ENCODE assay signal across 10 cellular contexts in genomic region chr12:116693259-116694227, GRCh38. TPM values are rescaled to one million over a fixed set of nuclear protein-coding genes. Genes with fewer than 3 reads are reported as not detected.
DNase-seq lines count a peak whose midpoint lies in the region; ATAC-seq and TF ChIP-seq lines count a peak whose summit lies in the region.
"Had no signal": no experiment of that assay in that cellular context is flagged by ENCODE, and none has a peak within 500 bp of the region (broad histone marks: within the 10 kb centered on the region; RNA-seq: fewer than 3 reads in every experiment).

No MANE protein-coding gene starts in this region.

- H3K4me1 ChIP-seq in testis, result peaks cover 6% of the 10 kb centered on the region

- 22 to 23% methylated on average over 33 to 34 of the region's 34 CpGs for WGBS in testis, 2 donors

- H3K36me3 Mint-ChIP-seq in T-helper 17 cell (ENCODE audit: low read depth), result peaks cover 8% of the 10 kb centered on the region
- H3K36me3 Mint-ChIP-seq: immature natural killer cell had no signal

- H3K4me1 Mint-ChIP-seq in T-helper 17 cell, result peaks cover 11% of the 10 kb centered on the region

- no peak overlapping the region for H3K27ac Mint-ChIP-seq in T-helper 17 cell
- H3K27ac Mint-ChIP-seq: activated T-helper 2 cell treated with anti-CD3 and anti-CD28 coated beads, Interferon-gamma antibody, Interleukin-2, Interleukin-4, amounts not matched to agents 10 μg/mL and 5 μg/mL and 100 μg/mL, durations not matched to agents 14 hours and 24 hours and 36 hours; immature natural killer cell had no signal

- TF ChIP-seq POLR2A in testis (IDR thresholded peaks at IDR 0.05), result no peak

- peak; percentile 57 for DNase-seq in DMS53 (lab: John Stamatoyannopoulos, UW)
- no peak for DNase-seq in DMS53 treated with DMSO at 0.1 percent for 48 hours (lab: John Stamatoyannopoulos, UW; ENCODE audit: unreplicated experiment)
- no peak for DNase-seq in T-helper 17 cell
- DNase-seq in testis, result peak; percentile 29
- DNase-seq: immature natural killer cell had no signal

- H3K9me3 ChIP-seq in T-helper 17 cell (ENCODE audit: control insufficient read depth, low read length, poor library complexity, severe bottlenecking) (no peaks in the 10 kb centered on the region), iPS-18c (ENCODE audit: control insufficient read depth, insufficient read depth, low read length) (no peaks in the 10 kb centered on the region), testis (no peaks in the 10 kb centered on the region)

- no peaks in the 10 kb centered on the region for H3K36me3 ChIP-seq in testis (ENCODE audit: low read depth, missing control alignments)

- H3K4me3 ChIP-seq in iPS-18c (ENCODE audit: insufficient read depth, low read depth, low read length) (peak overlapping the region; percentile 46; the same call in 1 of the 2 replicates), testis (no peak overlapping the region)

- ATAC-seq in T-helper 17 cell (no peak), HG03378 (IDR thresholded peaks at IDR 0.05; ENCODE audit: unreplicated experiment) (no peak), HG02852 (IDR thresholded peaks at IDR 0.05; ENCODE audit: unreplicated experiment) (no peak), HG03521 (IDR thresholded peaks at IDR 0.05; ENCODE audit: unreplicated experiment) (no peak)

- H3K27me3 ChIP-seq in testis, result no peaks in the 10 kb centered on the region

- H3K27me3 Mint-ChIP-seq in T-helper 17 cell, result peaks cover 55% of the 10 kb centered on the region

- H3K4me3 Mint-ChIP-seq in T-helper 17 cell, result peak overlapping the region; percentile 73

- intact Hi-C loops in testis (cut with DNase I; ENCODE audit: low total_unique reads), result no loop called here

- TF ChIP-seq CTCF in testis (IDR thresholded peaks at IDR 0.05), result no peak

- no peak overlapping the region for H3K27ac ChIP-seq in testis

RNA-seq across cellular contexts. Expression of gene SPRING1, which starts 44.3 kb away (rescaled TPM):
- total RNA-seq in T-helper 17 cell (10 to 100 TPM; 17.2 to 18.5 TPM), testis (10 to 100 TPM; 23.4 to 25.5 TPM)
- polyA plus RNA-seq in testis (ENCODE audit: insufficient read depth, low read depth, low replicate concordance), result 25.1 TPM

RNA-seq across cellular contexts. Expression of gene RNFT2, which starts 44.6 kb away (rescaled TPM):
- 1 to 10 TPM; 4.9 to 5.7 TPM for total RNA-seq in T-helper 17 cell
- 1 to 10 TPM; 6.8 to 9.0 TPM for total RNA-seq in testis
- 11.7 TPM for polyA plus RNA-seq in testis (ENCODE audit: insufficient read depth, low read depth, low replicate concordance)

Comparison
In these comparisons a context has a peak if more than half of its experiments do, and no peak if none do; other contexts are left out.
1. DNase-seq: peak in DMS53 (single experiment) and testis (single experiment); none in DMS53 treated with DMSO at 0.1 percent for 48 hours (single experiment) and T-helper 17 cell (0 of 3).